In the genomic region with DNA sequence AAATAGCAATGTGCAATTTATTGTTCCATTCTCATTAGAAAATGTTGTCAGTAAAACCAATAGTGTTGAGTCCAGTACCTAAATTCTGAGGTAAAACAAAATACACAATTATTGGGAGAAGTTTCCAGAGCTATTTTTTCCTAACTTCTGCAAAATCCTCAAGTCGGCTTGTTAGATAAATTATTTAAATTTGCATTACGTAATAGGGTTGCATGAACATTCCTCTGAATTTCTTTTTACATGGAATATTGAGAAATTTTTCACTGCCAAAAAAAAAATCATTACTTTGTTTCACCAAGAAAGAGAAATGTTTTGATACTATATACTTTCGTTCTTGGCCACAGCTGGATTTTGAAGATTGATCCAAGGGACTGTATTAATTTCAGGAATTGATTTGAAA, we compare ENCODE assay signal across 9 cellular contexts. TPM values are rescaled to one million over a fixed set of nuclear protein-coding genes. Genes with fewer than 3 reads are reported as not detected.
A peak's percentile ranks its signal among the peaks of the same experiment; 100 is the strongest.
DNase-seq lines count a peak whose midpoint lies in the region; ATAC-seq and TF ChIP-seq lines count a peak whose summit lies in the region.
"Had no signal": no experiment of that assay in that cellular context is flagged by ENCODE, and none has a peak within 500 bp of the region (broad histone marks: within the 10 kb centered on the region; RNA-seq: fewer than 3 reads in every experiment).

No MANE protein-coding gene starts in this region.

- intact Hi-C loops in sigmoid colon (cut with DNase I) = loop anchor here (5.0 to 10.0 kb wide), 3 partner anchors 60 to 992 kb away; a partner anchor contains a TSS

- H3K36me3 ChIP-seq in SJCRH30 (peaks cover 27% of the 10 kb centered on the region), sigmoid colon (peaks cover 0 to 35% (median 3%) of the 10 kb centered on the region in 4 donors)

- 62 to 65% methylated on average over 3 of the region's 3 CpGs for WGBS in sigmoid colon, 2 donors

- H3K4me1 ChIP-seq in SJCRH30 (peaks cover 13% of the 10 kb centered on the region), sigmoid colon (peaks cover 0 to 51% (median 46%) of the 10 kb centered on the region in 4 donors)

- H3K27me3 ChIP-seq in SJCRH30 (no peaks in the 10 kb centered on the region), sigmoid colon (no peaks in the 10 kb centered on the region)

- DNase-seq in SJCRH30 = no peak
- peak; percentile 35 for DNase-seq in fibroblast of peridontal ligament (ENCODE audit: extremely low read depth)
- DNase-seq in sigmoid colon = no peak
- no peak for DNase-seq in NCI-H2196 (lab: John Stamatoyannopoulos, UW; ENCODE audit: unreplicated experiment)
- no peak for DNase-seq in epidermal melanocyte (ENCODE audit: insufficient read length, low spot score)
- DNase-seq: stimulated activated naive B cell treated with anti-CD40 and anti-IgM and Interleukin-4, amounts not matched to agents 10 μg/mL and 1 μg/mL and 100 μg/mL, for 72 hours had no signal

- TF ChIP-seq POLR2A in sigmoid colon (IDR thresholded peaks at IDR 0.05) = no peak

- peak overlapping the region; percentile 88 for H3K4me3 ChIP-seq in GM12875 (ENCODE audit: low read depth, low read length)
- peak overlapping the region; percentile 97 for H3K4me3 ChIP-seq in SJCRH30
- peak overlapping the region; percentile 78 to 93 (median 89) for H3K4me3 ChIP-seq in sigmoid colon

- TF ChIP-seq EP300 in sigmoid colon (IDR thresholded peaks at IDR 0.05) = no peak

- H3K27ac ChIP-seq in SJCRH30 (no peak overlapping the region), sigmoid colon (peak overlapping the region in 3 of 4 donors; percentile 84 to 87 (median 85))

- TF ChIP-seq CTCF in GM12875 (IDR thresholded peaks at IDR 0.05; ENCODE audit: borderline replicate concordance, insufficient read depth, low read depth, low read length) = no peak
- TF ChIP-seq CTCF in sigmoid colon (IDR thresholded peaks at IDR 0.05) = no peak

- ATAC-seq in HG02885 (IDR thresholded peaks at IDR 0.05; ENCODE audit: poor library complexity, unreplicated experiment) = no peak
- ATAC-seq in HG02759 (IDR thresholded peaks at IDR 0.05; ENCODE audit: unreplicated experiment) = no peak
- ATAC-seq: stimulated activated naive B cell treated with anti-CD40 and anti-IgM and Interleukin-4, amounts not matched to agents 10 μg/mL and 1 μg/mL and 100 μg/mL, for 72 hours had no signal

- H3K9me3 ChIP-seq in SJCRH30 (replicated peaks) (no peaks in the 10 kb centered on the region), sigmoid colon (no peaks in the 10 kb centered on the region)

RNA-seq across cellular contexts. Expression of a gene that starts 1.5 kb away (rescaled TPM):
- total RNA-seq in SJCRH30 (2014; rRNA removed; shearing (Covaris generic)) = 19.2 and 22.5 TPM in 2 replicates
- total RNA-seq in sigmoid colon = 10 to 100 TPM; 19.3 to 27.1 (median 23.7) TPM
- 1 to 10 TPM; 2.1 to 7.2 (median 3.6) TPM for polyA plus RNA-seq in sigmoid colon

RNA-seq across cellular contexts. Expression of a gene that starts 58.7 kb away (rescaled TPM):
- total RNA-seq in SJCRH30 (2014; rRNA removed; shearing (Covaris generic)) = 34.6 and 36.8 TPM in 2 replicates
- 10 to 100 TPM; 11.4 to 33.5 (median 25.0) TPM for total RNA-seq in sigmoid colon
- polyA plus RNA-seq in sigmoid colon = 1 to 10 TPM; 1.2 to 4.0 (median 1.4) TPM
